18 cellular contexts compared by ENCODE assay signal in the genomic region with DNA sequence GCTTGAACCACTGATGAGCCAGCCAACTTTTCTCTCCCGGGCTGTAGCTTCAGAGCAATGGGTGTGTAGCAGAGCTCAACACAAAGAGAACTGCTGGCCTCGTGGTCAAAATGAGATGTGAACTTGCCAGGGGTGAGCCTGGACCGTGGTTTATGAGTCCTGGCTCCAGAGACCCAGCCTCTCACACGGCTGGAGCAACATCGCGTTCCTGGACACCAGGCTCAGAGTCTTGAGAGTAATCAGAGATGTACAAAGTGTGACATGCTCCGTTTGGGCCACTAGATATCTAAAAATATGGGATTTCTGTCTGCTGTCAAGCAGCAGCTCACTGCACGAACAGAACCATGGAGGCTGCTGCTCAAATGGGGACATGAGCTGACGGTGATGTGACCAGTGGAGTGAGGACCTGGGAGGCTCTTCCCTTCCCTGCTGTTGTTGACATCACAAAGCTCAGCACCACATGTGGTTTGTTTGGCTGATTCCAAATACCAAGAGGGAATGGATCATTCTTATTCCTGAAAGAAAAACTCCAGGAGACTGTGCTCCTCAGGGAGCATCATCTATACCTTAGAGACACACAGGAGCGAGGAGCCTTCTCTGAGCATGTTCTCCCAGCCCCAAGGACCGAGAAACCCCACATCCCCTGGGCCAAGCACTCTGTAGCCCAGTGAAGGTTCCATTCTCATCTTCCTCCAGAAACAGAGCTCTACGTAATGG. TPM values are rescaled to one million over a fixed set of nuclear protein-coding genes. Genes with fewer than 3 reads are reported as not detected.
DNase-seq lines count a peak whose midpoint lies in the region; ATAC-seq and TF ChIP-seq lines count a peak whose summit lies in the region.
"Had no signal": no experiment of that assay in that cellular context is flagged by ENCODE, and none has a peak within 500 bp of the region (broad histone marks: within the 10 kb centered on the region; RNA-seq: fewer than 3 reads in every experiment).

No MANE protein-coding gene starts in this region.

- no peak for TF ChIP-seq RAD21 in IMR-90 (IDR thresholded peaks at IDR 0.05; ENCODE audit: low read length)

- H4K5ac ChIP-seq in IMR-90 (ENCODE audit: low read depth, low read length): no peak overlapping the region

- no peak overlapping the region for H4K8ac ChIP-seq in IMR-90 (ENCODE audit: low read depth in 2 of 2, low read length in 2 of 2)

- peaks cover 23% of the 10 kb centered on the region for H3K36me3 Mint-ChIP-seq in mesothelial cell of epicardium
- no peaks in the 10 kb centered on the region for H3K36me3 Mint-ChIP-seq in activated CD4-positive, alpha-beta memory T cell treated with anti-CD3 and anti-CD28 coated beads, Interleukin-2, amount 10 ng/mL, durations not matched to agents 7 days and 5 days (ENCODE audit: low read depth)

- POLR2A ChIA-PET in IMR-90 (lab: Charles Lee; ENCODE audit: unreplicated experiment): no interaction called here
- POLR2A ChIA-PET in activated CD4-positive, alpha-beta memory T cell treated with anti-CD3 and anti-CD28 coated beads, Interleukin-2, amount 10 ng/mL, durations not matched to agents 7 days and 5 days (lab: Charles Lee): interaction anchor here (1.1 kb wide), 1 partner anchor 38 kb away, joined by 3 read pairs; no protein-coding TSS in a partner anchor

- in situ Hi-C loops in IMR-90 (cut with MboI; ENCODE audit: low sequenced_read_pairs): no loop called here

- H3K56ac ChIP-seq in IMR-90 (ENCODE audit: extremely low read depth, insufficient read depth, low read length): no peak overlapping the region

- H3K4me2 ChIP-seq in IMR-90 (ENCODE audit: low read depth, low read length): no peak overlapping the region

- H4K91ac ChIP-seq in IMR-90 (ENCODE audit: insufficient read depth, low read depth, low read length): no peak overlapping the region

- CTCF ChIA-PET in IMR-90 (lab: Yijun Ruan, JAX): interaction anchor here (0.9 kb wide), 1 partner anchor 129 kb away, joined by 3 read pairs; no protein-coding TSS in a partner anchor
- CTCF ChIA-PET in activated CD4-positive, alpha-beta memory T cell treated with anti-CD3 and anti-CD28 coated beads, Interleukin-2, amount 10 ng/mL, durations not matched to agents 7 days and 5 days (lab: Charles Lee): no interaction called here

- H3K18ac ChIP-seq in IMR-90 (ENCODE audit: low read depth, low read length): no peak overlapping the region

- 0 out of 2 replicates have a peak overlapping the region, but pooled peaks have one; percentile 8 for H2BK20ac ChIP-seq in IMR-90 (ENCODE audit: low read depth, low read length)

- 82% methylated on average over 4 of the region's 12 CpGs; no CpG with 5 or more reads in 1 of the 2 experiments for WGBS in IMR-90 (ENCODE audit: extremely low coverage in 2 of 2, insufficient read length in 1 of 2), 2 experiments
- 74 to 76% methylated on average over 6 to 7 of the region's 12 CpGs for WGBS in esophagus squamous epithelium, 2 donors

- H2AFZ ChIP-seq in IMR-90 (replicated peaks; ENCODE audit: low read length, poor library complexity): no peak overlapping the region

- peaks cover 35% of the 10 kb centered on the region for H3K9me1 ChIP-seq in IMR-90 (ENCODE audit: insufficient read depth, low read length)

- H3K27me3 ChIP-seq in IMR-90 (ENCODE audit: control insufficient read depth, insufficient read depth, low read length): no peaks in the 10 kb centered on the region
- H3K27me3 ChIP-seq in esophagus squamous epithelium: no peaks in the 10 kb centered on the region
- no peaks in the 10 kb centered on the region for H3K27me3 ChIP-seq in stomach smooth muscle (ENCODE audit: control insufficient read depth in 1 of 2, insufficient read depth in 2 of 2, low read length in 2 of 2)
- H3K27me3 ChIP-seq: dorsolateral prefrontal cortex had no signal

- no peak for TF ChIP-seq POLR2A in IMR-90 (IDR thresholded peaks at IDR 0.05; ENCODE audit: low read depth, low read length)
- no peak for TF ChIP-seq POLR2A in esophagus squamous epithelium (IDR thresholded peaks at IDR 0.05)

- H3K4me3 ChIP-seq in IMR-90 (ENCODE audit: insufficient read depth, low read depth, low read length) (no peak overlapping the region), esophagus squamous epithelium (no peak overlapping the region), stomach smooth muscle (ENCODE audit: low read length in 2 of 2) (peak overlapping the region in 1 of 2 donors; percentile 29)
- H3K4me3 ChIP-seq: dorsolateral prefrontal cortex had no signal

- H3K27me3 Mint-ChIP-seq in mesothelial cell of epicardium (ENCODE audit: low read depth): no peaks in the 10 kb centered on the region
- H3K27me3 Mint-ChIP-seq in activated CD4-positive, alpha-beta memory T cell treated with anti-CD3 and anti-CD28 coated beads, Interleukin-2, amount 10 ng/mL, durations not matched to agents 7 days and 5 days: peaks cover 2% of the 10 kb centered on the region
- H3K27me3 Mint-ChIP-seq: activated naive CD8-positive, alpha-beta T cell treated with anti-CD3 and anti-CD28 coated beads, Interleukin-2, amount 10 ng/mL, durations not matched to agents 7 days and 5 days had no signal

- H3K4me3 Mint-ChIP-seq in mesothelial cell of epicardium: no peak overlapping the region
- H3K4me3 Mint-ChIP-seq in activated CD4-positive, alpha-beta memory T cell treated with anti-CD3 and anti-CD28 coated beads, Interleukin-2, amount 10 ng/mL, durations not matched to agents 7 days and 5 days: no peak overlapping the region
- H3K4me3 Mint-ChIP-seq: activated naive CD8-positive, alpha-beta T cell treated with anti-CD3 and anti-CD28 coated beads, Interleukin-2, amount 10 ng/mL, durations not matched to agents 7 days and 5 days had no signal

- H3K79me1 ChIP-seq in IMR-90 (ENCODE audit: low read depth in 1 of 2, low read length in 2 of 2): peaks cover 33 to 84% of the 10 kb centered on the region in 2 experiments

- H2BK120ac ChIP-seq in IMR-90 (ENCODE audit: low read depth, low read length): no peak overlapping the region

- H3K9ac ChIP-seq in IMR-90 (ENCODE audit: low read depth, low read length): no peak overlapping the region
- H3K9ac ChIP-seq in stomach smooth muscle (ENCODE audit: low read length in 2 of 2): peak overlapping the region; percentile 29 to 63

- H3K4me1 ChIP-seq in IMR-90 (ENCODE audit: control insufficient read depth, insufficient read depth, low read length) (peaks cover 30% of the 10 kb centered on the region), esophagus squamous epithelium (peaks cover 28 to 74% (median 58%) of the 10 kb centered on the region in 3 donors), stomach smooth muscle (ENCODE audit: control insufficient read depth, insufficient read depth, low read length) (peaks cover 53% of the 10 kb centered on the region)

- H3K9me3 Mint-ChIP-seq in mesothelial cell of epicardium: no peaks in the 10 kb centered on the region
- H3K9me3 Mint-ChIP-seq in activated CD4-positive, alpha-beta memory T cell treated with anti-CD3 and anti-CD28 coated beads, Interleukin-2, amount 10 ng/mL, durations not matched to agents 7 days and 5 days: no peaks in the 10 kb centered on the region
- H3K9me3 Mint-ChIP-seq: activated naive CD8-positive, alpha-beta T cell treated with anti-CD3 and anti-CD28 coated beads, Interleukin-2, amount 10 ng/mL, durations not matched to agents 7 days and 5 days had no signal

- peak overlapping the region; percentile 17; the same call in 1 of the 2 replicates for H3K14ac ChIP-seq in IMR-90 (replicated peaks; ENCODE audit: low read depth, low read length)

- H2AK5ac ChIP-seq in IMR-90 (ENCODE audit: low read depth, low read length): peak overlapping the region; percentile 52; the same call in 1 of the 2 replicates

- ATAC-seq in IMR-90 (ENCODE audit: low read depth): peak; percentile 22
- ATAC-seq: PC-3 had no signal

- BruUV-seq in IMR-90 (replicated peaks; lab: Mats Ljungman, UMichigan): no TSS peak

- no peak overlapping the region for H2AK9ac ChIP-seq in IMR-90 (replicated peaks; ENCODE audit: low read depth, low read length, poor library complexity)

- no peaks in the 10 kb centered on the region for H3K9me3 ChIP-seq in IMR-90 (ENCODE audit: control insufficient read depth, insufficient read depth, low read length)
- no peaks in the 10 kb centered on the region for H3K9me3 ChIP-seq in esophagus squamous epithelium
- H3K9me3 ChIP-seq in stomach smooth muscle (ENCODE audit: control insufficient read depth in 2 of 2, low read length in 2 of 2): no peaks in the 10 kb centered on the region

- TF ChIP-seq CTCF in IMR-90 (conservative IDR thresholded peaks at IDR 0.05; ENCODE audit: low read depth, low read length): no peak
- TF ChIP-seq CTCF in esophagus squamous epithelium (IDR thresholded peaks at IDR 0.05): no peak
- no peak for TF ChIP-seq CTCF in mesothelial cell of epicardium (IDR thresholded peaks at IDR 0.05; ENCODE audit: unreplicated experiment)

- H3K36me3 ChIP-seq in IMR-90 (ENCODE audit: control insufficient read depth, insufficient read depth, low read length): no peaks in the 10 kb centered on the region
- H3K36me3 ChIP-seq in esophagus squamous epithelium: peaks cover 0 to 24% (median 0%) of the 10 kb centered on the region in 3 donors
- H3K36me3 ChIP-seq in stomach smooth muscle (ENCODE audit: control insufficient read depth in 2 of 2, insufficient read depth in 2 of 2, low read length in 2 of 2): peaks cover 2 to 7% of the 10 kb centered on the region in 2 donors

- intact Hi-C loops in IMR-90 (cut with micrococcal nuclease): no loop called here
- intact Hi-C loops in esophagus squamous epithelium (cut with DNase I): no loop called here

- peaks cover 42% of the 10 kb centered on the region for H4K20me1 ChIP-seq in IMR-90 (ENCODE audit: insufficient read depth, low read length)

- peak; percentile 52 for DNase-seq in IMR-90
- no peak for DNase-seq in esophagus squamous epithelium (lab: John Stamatoyannopoulos, UW)
- DNase-seq in mesothelial cell of epicardium (ENCODE audit: low spot score in 2 of 2, unreplicated experiment in 2 of 2): no peak
- no peak for DNase-seq in HK-2 (ENCODE audit: unreplicated experiment)
- no peak for DNase-seq in NCI-H748 treated with DMSO at 0.1 percent for 48 hours (lab: John Stamatoyannopoulos, UW)
- DNase-seq in SHP77 (lab: John Stamatoyannopoulos, UW): no peak
- no peak for DNase-seq in activated CD4-positive, alpha-beta memory T cell treated with anti-CD3 and anti-CD28 coated beads, Interleukin-2, amount 10 ng/mL, durations not matched to agents 7 days and 5 days
- DNase-seq: activated CD4-positive, CD25-positive, alpha-beta regulatory T cell; activated naive CD8-positive, alpha-beta T cell treated with anti-CD3 and anti-CD28 coated beads, Interleukin-2, amount 10 ng/mL, durations not matched to agents 7 days and 5 days; AML-193; DMS 273 treated with DMSO at 0.1 percent for 48 hours; dorsolateral prefrontal cortex; foreskin melanocyte; islet precursor cell; NCI-H1105 treated with DMSO at 0.1 percent for 48 hours; NCI-H345; PC-3 had no signal

- 0 out of 3 replicates have a peak overlapping the region, but pooled peaks have one; percentile 7 for H2BK15ac ChIP-seq in IMR-90 (ENCODE audit: low read depth, low read length)

- H3K23ac ChIP-seq in IMR-90 (ENCODE audit: low read depth, low read length): peak overlapping the region; percentile 12; the same call in 1 of the 2 replicates

- dilution Hi-C loops in IMR-90 (cut with HindIII; ENCODE audit: low sequenced_read_pairs, unreplicated experiment): no loop called here

- H3K27ac ChIP-seq in IMR-90 (ENCODE audit: insufficient read depth, low read length) (no peak overlapping the region), esophagus squamous epithelium (peak overlapping the region; percentile 41 to 90 (median 84)), stomach smooth muscle (ENCODE audit: low read length) (peak overlapping the region; percentile 80)

- H3K27ac Mint-ChIP-seq in mesothelial cell of epicardium: peak overlapping the region; percentile 34
- no peak overlapping the region for H3K27ac Mint-ChIP-seq in activated CD4-positive, alpha-beta memory T cell treated with anti-CD3 and anti-CD28 coated beads, Interleukin-2, amount 10 ng/mL, durations not matched to agents 7 days and 5 days
- H3K27ac Mint-ChIP-seq: activated naive CD8-positive, alpha-beta T cell treated with anti-CD3 and anti-CD28 coated beads, Interleukin-2, amount 10 ng/mL, durations not matched to agents 7 days and 5 days had no signal

- peak overlapping the region; percentile 0; the same call in 1 of the 2 replicates for H3K4ac ChIP-seq in IMR-90 (ENCODE audit: low read depth, low read length)

- no peak overlapping the region for H2BK5ac ChIP-seq in IMR-90 (ENCODE audit: low read depth, low read length, poor library complexity, severe bottlenecking)

- H3K4me1 Mint-ChIP-seq in mesothelial cell of epicardium: peaks cover 54% of the 10 kb centered on the region
- H3K4me1 Mint-ChIP-seq in activated CD4-positive, alpha-beta memory T cell treated with anti-CD3 and anti-CD28 coated beads, Interleukin-2, amount 10 ng/mL, durations not matched to agents 7 days and 5 days: peaks cover 30% of the 10 kb centered on the region

RNA-seq across cellular contexts. Expression of gene SVIL, which starts 9.2 kb away (rescaled TPM):
- total RNA-seq in IMR-90 (2012; rRNA removed) (11.5 and 13.6 TPM in 2 replicates), esophagus squamous epithelium (100 to 1,000 TPM in 2 of 4 donors, 10 to 100 TPM in 2; 71.1 to 227 (median 147) TPM), mesothelial cell of epicardium (281 to 302 TPM (median 293 TPM) in 3 replicates)
- polyA plus RNA-seq in IMR-90 (2012; rRNA removed): 10.9 and 11.6 TPM in 2 replicates
- polyA plus RNA-seq in IMR-90 (2012; cell fraction: cytosol; rRNA removed): 4.9 and 6.7 TPM in 2 replicates
- polyA plus RNA-seq in IMR-90 (2012; cell fraction: nucleus; rRNA removed; ENCODE audit: low replicate concordance): 19.7 and 44.0 TPM in 2 replicates
- 10 to 100 TPM; 10.3 to 12.8 TPM for total RNA-seq in activated CD4-positive, alpha-beta memory T cell treated with anti-CD3 and anti-CD28 coated beads, Interleukin-2, amount 10 ng/mL, durations not matched to agents 7 days and 5 days
